1 cellular context compared by ENCODE assay signal in the genomic region with DNA sequence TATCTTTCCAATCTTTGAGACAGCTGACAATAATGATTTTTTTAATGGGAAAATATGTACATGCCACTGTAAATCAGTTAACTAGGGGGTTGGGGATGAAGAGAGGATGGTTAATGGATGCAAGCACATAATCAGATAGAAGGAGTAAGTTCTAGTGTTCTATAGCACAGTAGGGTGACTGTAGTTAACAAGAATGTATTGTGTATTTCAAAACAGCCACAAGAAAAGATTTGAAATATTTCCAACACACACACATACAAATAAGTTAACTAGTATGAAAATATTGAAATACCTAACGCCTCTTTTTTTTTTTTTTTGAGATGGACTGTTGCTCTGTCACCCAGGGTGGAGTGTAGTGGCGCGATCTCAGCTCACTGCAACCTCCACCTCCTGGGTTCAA.
TF ChIP-seq lines count a peak whose summit lies in the region.

No MANE protein-coding gene starts in this region.

TF ChIP-seq in IMR-90, 13 proteins besides CTCF, POLR2A, EP300 and RAD21 (continued from another document):
- TF ChIP-seq, protein P1, sequence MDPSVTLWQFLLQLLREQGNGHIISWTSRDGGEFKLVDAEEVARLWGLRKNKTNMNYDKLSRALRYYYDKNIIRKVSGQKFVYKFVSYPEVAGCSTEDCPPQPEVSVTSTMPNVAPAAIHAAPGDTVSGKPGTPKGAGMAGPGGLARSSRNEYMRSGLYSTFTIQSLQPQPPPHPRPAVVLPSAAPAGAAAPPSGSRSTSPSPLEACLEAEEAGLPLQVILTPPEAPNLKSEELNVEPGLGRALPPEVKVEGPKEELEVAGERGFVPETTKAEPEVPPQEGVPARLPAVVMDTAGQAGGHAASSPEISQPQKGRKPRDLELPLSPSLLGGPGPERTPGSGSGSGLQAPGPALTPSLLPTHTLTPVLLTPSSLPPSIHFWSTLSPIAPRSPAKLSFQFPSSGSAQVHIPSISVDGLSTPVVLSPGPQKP (IDR thresholded peaks at IDR 0.05; ENCODE audit: borderline replicate concordance, low read depth, low read length), result no peak
- no peak for TF ChIP-seq MXI1 (IDR thresholded peaks at IDR 0.05; ENCODE audit: borderline replicate concordance, low read depth, low read length)
- no peak for TF ChIP-seq SMC3 (IDR thresholded peaks at IDR 0.05; ENCODE audit: low read depth, low read length)
- no peak for TF ChIP-seq CHD1 (IDR thresholded peaks at IDR 0.05; ENCODE audit: low read depth, low read length)
